1 cellular context compared by ENCODE assay signal in the genomic region with DNA sequence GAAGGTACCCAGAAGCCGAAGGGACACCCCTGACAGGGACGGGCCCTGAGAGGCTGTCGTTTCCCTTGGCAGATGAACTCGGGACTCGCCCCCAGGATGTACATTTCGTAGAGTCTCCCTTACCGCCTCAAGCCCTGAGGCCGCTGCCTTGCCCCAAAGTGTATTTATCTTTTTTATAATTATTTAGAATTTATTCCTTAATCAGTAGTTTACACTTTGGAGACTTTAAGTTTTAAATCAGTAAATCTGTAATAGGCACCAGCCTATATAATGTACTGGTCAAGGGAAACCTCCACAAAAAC.
TF ChIP-seq lines count a peak whose summit lies in the region.

No MANE protein-coding gene starts in this region.

TF ChIP-seq in SK-N-SH, 30 proteins besides CTCF, POLR2A, EP300 and RAD21 (continued from another document):
- TF ChIP-seq NRF1 (IDR thresholded peaks at IDR 0.05; ENCODE audit: low read depth, low read length) (no peak), YY1 (IDR thresholded peaks at IDR 0.05; ENCODE audit: low read depth) (no peak), GATA2 (CRISPR knock-in tag; IDR thresholded peaks at IDR 0.05) (no peak)
- TF ChIP-seq, protein P1, sequence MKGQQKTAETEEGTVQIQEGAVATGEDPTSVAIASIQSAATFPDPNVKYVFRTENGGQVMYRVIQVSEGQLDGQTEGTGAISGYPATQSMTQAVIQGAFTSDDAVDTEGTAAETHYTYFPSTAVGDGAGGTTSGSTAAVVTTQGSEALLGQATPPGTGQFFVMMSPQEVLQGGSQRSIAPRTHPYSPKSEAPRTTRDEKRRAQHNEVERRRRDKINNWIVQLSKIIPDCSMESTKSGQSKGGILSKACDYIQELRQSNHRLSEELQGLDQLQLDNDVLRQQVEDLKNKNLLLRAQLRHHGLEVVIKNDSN (IDR thresholded peaks at IDR 0.05; ENCODE audit: borderline replicate concordance, low read depth): no peak
